In the genomic region with DNA sequence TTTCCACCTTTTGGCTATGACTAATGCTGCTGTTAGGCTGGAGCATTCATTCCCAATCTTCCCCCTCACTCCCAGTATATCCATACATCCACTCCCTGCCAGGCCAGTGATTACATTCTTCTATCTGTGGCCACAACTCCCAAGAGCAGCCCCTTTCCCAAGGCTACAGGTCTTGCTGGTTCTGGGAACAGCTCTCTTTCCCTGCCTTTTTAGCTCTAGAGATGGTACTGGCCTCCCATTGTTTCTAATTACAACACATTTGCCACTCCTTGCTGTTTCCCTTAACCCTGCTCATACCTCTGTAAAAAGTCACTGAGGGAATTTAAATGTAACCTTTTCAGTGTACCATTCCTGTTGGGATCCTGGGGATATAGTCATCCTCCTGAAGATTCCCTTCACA, we compare ENCODE assay signal across 22 cellular contexts.
"Had no signal": no experiment of that assay in that cellular context is flagged by ENCODE, and none has a peak within 500 bp of the region (broad histone marks: within the 10 kb centered on the region; RNA-seq: fewer than 3 reads in every experiment).

No MANE protein-coding gene starts in this region.

- H3K27ac ChIP-seq: esophagus squamous epithelium, hepatocyte, neutrophil, psoas muscle, right lobe of liver, suprapubic skin, thyroid gland, upper lobe of left lung, uterus had no signal

- H3K9me3 ChIP-seq: suprapubic skin, thyroid gland had no signal

- H3K4me1 ChIP-seq: esophagus squamous epithelium, psoas muscle, right lobe of liver, suprapubic skin, thyroid gland, upper lobe of left lung, uterus had no signal

- H3K4me3 ChIP-seq: esophagus squamous epithelium, hepatocyte, lung, psoas muscle, right lobe of liver, suprapubic skin, thyroid gland, upper lobe of left lung, uterus had no signal

- DNase-seq: effector memory CD4-positive, alpha-beta T cell; esophagus squamous epithelium; foreskin melanocyte; head of caudate nucleus; left colon; left ventricle myocardium superior; naive thymus-derived CD4-positive, alpha-beta T cell; nephron progenitor cell; psoas muscle; retina; right lobe of liver; stimulated activated CD4-positive, alpha-beta T cell treated with anti-CD3 and anti-CD28 coated beads, Interleukin-4, amount 100 ng/mL, for 1 hour; stimulated activated CD8-positive, alpha-beta memory T cell treated with anti-CD3 and anti-CD28 coated beads, Interleukin-4, amount 100 ng/mL, for 48 hours; stimulated activated naive CD8-positive, alpha-beta T cell treated with anti-CD3 and anti-CD28 coated beads, Interleukin-15, Interleukin-2, amounts not matched to agents 100 U/mL and 50 U/mL, for 24 hours; thyroid gland; upper lobe of left lung; uterus had no signal

- H3K36me3 ChIP-seq: esophagus squamous epithelium, neutrophil, right lobe of liver, suprapubic skin, thyroid gland, upper lobe of left lung, uterus had no signal

- H3K4me1 Mint-ChIP-seq: stimulated activated effector memory CD8-positive, alpha-beta T cell treated with anti-CD3 and anti-CD28 coated beads, Interleukin-12 subunit alpha, Interleukin-12 subunit beta, amount 100 ng/mL, for 72 hours had no signal

- H3K27ac Mint-ChIP-seq: naive thymus-derived CD4-positive, alpha-beta T cell; nephron progenitor cell; stimulated activated effector memory CD8-positive, alpha-beta T cell treated with anti-CD3 and anti-CD28 coated beads, Interleukin-12 subunit alpha, Interleukin-12 subunit beta, amount 100 ng/mL, for 72 hours had no signal

- H3K4me3 Mint-ChIP-seq: naive thymus-derived CD4-positive, alpha-beta T cell; nephron progenitor cell; stimulated activated effector memory CD8-positive, alpha-beta T cell treated with anti-CD3 and anti-CD28 coated beads, Interleukin-12 subunit alpha, Interleukin-12 subunit beta, amount 100 ng/mL, for 72 hours had no signal

- ATAC-seq: left colon; left ventricle myocardium superior; naive thymus-derived CD4-positive, alpha-beta T cell; psoas muscle; right lobe of liver; stimulated activated effector memory CD8-positive, alpha-beta T cell treated with anti-CD3 and anti-CD28 coated beads, Interleukin-12 subunit alpha, Interleukin-12 subunit beta, amount 100 ng/mL, for 72 hours; stimulated activated naive CD8-positive, alpha-beta T cell treated with anti-CD3 and anti-CD28 coated beads, Interleukin-15, Interleukin-2, amounts not matched to agents 100 U/mL and 50 U/mL, for 24 hours had no signal

- H3K36me3 Mint-ChIP-seq: stimulated activated effector memory CD8-positive, alpha-beta T cell treated with anti-CD3 and anti-CD28 coated beads, Interleukin-12 subunit alpha, Interleukin-12 subunit beta, amount 100 ng/mL, for 72 hours had no signal

- H3K27me3 ChIP-seq: hepatocyte, right lobe of liver, suprapubic skin, thyroid gland, upper lobe of left lung, uterus had no signal
